In the genomic region with DNA sequence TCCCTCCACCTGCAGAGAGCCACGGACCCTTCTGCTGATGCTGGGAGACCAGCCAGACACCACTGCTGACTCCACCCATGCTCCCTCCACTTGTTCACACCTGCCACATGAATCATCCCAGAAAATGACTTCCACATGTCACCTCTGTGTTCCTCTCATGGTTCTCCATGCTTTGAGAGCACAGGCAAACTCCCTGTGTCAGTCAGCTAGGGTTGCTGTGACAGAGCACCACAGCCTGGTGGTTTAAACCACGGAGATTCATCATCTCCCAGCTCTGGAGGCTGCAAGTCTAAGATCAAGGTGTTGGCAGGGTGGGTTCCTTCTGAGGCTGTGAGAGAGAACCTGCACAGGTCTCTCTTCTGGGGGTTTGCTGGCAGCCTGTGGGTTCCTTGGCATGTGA, we compare ENCODE assay signal across 24 cellular contexts.
DNase-seq lines count a peak whose midpoint lies in the region; ATAC-seq and TF ChIP-seq lines count a peak whose summit lies in the region.
"Had no signal": no experiment of that assay in that cellular context is flagged by ENCODE, and none has a peak within 500 bp of the region (broad histone marks: within the 10 kb centered on the region; RNA-seq: fewer than 3 reads in every experiment).

No MANE protein-coding gene starts in this region.

- peaks cover 8% of the 10 kb centered on the region for H3K9me3 ChIP-seq in DND-41 (ENCODE audit: insufficient read depth, low read length, severe bottlenecking)
- H3K9me3 ChIP-seq: right lobe of liver, suprapubic skin, uterus had no signal

- H3K4me3 ChIP-seq in DND-41 (ENCODE audit: low read depth in 1 of 2, low read length in 2 of 2): no peak overlapping the region
- H3K4me3 ChIP-seq: right lobe of liver, SK-N-MC, suprapubic skin, uterus had no signal

- no peak overlapping the region for H3K4me2 ChIP-seq in DND-41 (ENCODE audit: insufficient read depth, low read length)

- peaks cover 3 to 5% of the 10 kb centered on the region in 2 donors for H3K9me3 Mint-ChIP-seq in activated T-cell treated with anti-CD3 and anti-CD28 coated beads, Interleukin-2, amount 50 U/mL, for 72 hours
- H3K9me3 Mint-ChIP-seq: naive B cell had no signal

- peak; percentile 38 to 44 for DNase-seq in activated CD4-positive, alpha-beta T cell treated with anti-CD3 and anti-CD28 coated beads, Interleukin-2, amount 50 U/mL, for 48 hours
- no peak for DNase-seq in activated CD4-positive, alpha-beta T cell treated with anti-CD3 and anti-CD28 coated beads, Interleukin-2, amount 50 U/mL, for 4 hours
- DNase-seq in DND-41 (no peak), MV-4-11 (lab: John Stamatoyannopoulos, UW) (no peak)
- peak; percentile 63 to 76 for DNase-seq in activated T-cell treated with anti-CD3 and anti-CD28 coated beads, Interleukin-2, amount 50 U/mL, for 72 hours
- peak; percentile 13 to 37 for DNase-seq in stimulated activated CD4-positive, alpha-beta T cell treated with anti-CD3 and anti-CD28 coated beads, Interleukin-2, amount 100 ng/mL, for 24 hours
- DNase-seq: caudate nucleus; CD4-positive, CD25-positive, alpha-beta regulatory T cell; DMS153; HCEC 1CT; mammary epithelial cell; naive B cell; NCI-H1436; NCI-H774; right lobe of liver; uterus had no signal

- H3K36me3 Mint-ChIP-seq in activated T-cell treated with anti-CD3 and anti-CD28 coated beads, Interleukin-2, amount 50 U/mL, for 72 hours (ENCODE audit: insufficient read depth in 2 of 2): peaks cover 4 to 5% of the 10 kb centered on the region in 2 donors
- H3K36me3 Mint-ChIP-seq: CD4-positive, CD25-positive, alpha-beta regulatory T cell had no signal

- H3K27ac Mint-ChIP-seq in activated T-cell treated with anti-CD3 and anti-CD28 coated beads, Interleukin-2, amount 50 U/mL, for 72 hours: no peak overlapping the region
- H3K27ac Mint-ChIP-seq: CD4-positive, CD25-positive, alpha-beta regulatory T cell; WTC11 had no signal

- H3K9ac ChIP-seq in DND-41 (ENCODE audit: low read depth, low read length): no peak overlapping the region
- H3K9ac ChIP-seq: parathyroid adenoma had no signal

- no peak overlapping the region for H3K4me3 Mint-ChIP-seq in activated T-cell treated with anti-CD3 and anti-CD28 coated beads, Interleukin-2, amount 50 U/mL, for 72 hours
- H3K4me3 Mint-ChIP-seq: CD4-positive, CD25-positive, alpha-beta regulatory T cell; naive B cell; WTC11 had no signal

- peak; percentile 50; the same call in 1 of the 3 replicates for ATAC-seq in DND-41 (ENCODE audit: insufficient read depth, low read depth)
- peak; percentile 74 to 83 for ATAC-seq in activated T-cell treated with anti-CD3 and anti-CD28 coated beads, Interleukin-2, amount 50 U/mL, for 72 hours (replicated peaks in 1 of 2)
- no peak for ATAC-seq in GM21447 (IDR thresholded peaks at IDR 0.05; ENCODE audit: unreplicated experiment)
- no peak for ATAC-seq in HG02610 (IDR thresholded peaks at IDR 0.05; ENCODE audit: unreplicated experiment)
- ATAC-seq: Panc1, right lobe of liver, WTC11 had no signal

- H3K36me3 ChIP-seq in DND-41 (ENCODE audit: insufficient read depth, low read length): no peaks in the 10 kb centered on the region
- H3K36me3 ChIP-seq: right lobe of liver, suprapubic skin, uterus had no signal

- H2AFZ ChIP-seq in DND-41 (ENCODE audit: low read depth, low read length): no peak overlapping the region
- H2AFZ ChIP-seq: parathyroid adenoma had no signal

- H3K4me1 ChIP-seq in DND-41 (ENCODE audit: insufficient read depth, low read length): no peaks in the 10 kb centered on the region
- H3K4me1 ChIP-seq: parathyroid adenoma, uterus had no signal

- peaks cover 59% of the 10 kb centered on the region for H3K4me1 Mint-ChIP-seq in activated T-cell treated with anti-CD3 and anti-CD28 coated beads, Interleukin-2, amount 50 U/mL, for 72 hours (ENCODE audit: low read depth)
- H3K4me1 Mint-ChIP-seq: CD4-positive, CD25-positive, alpha-beta regulatory T cell; WTC11 had no signal

- no peaks in the 10 kb centered on the region for H3K79me2 ChIP-seq in DND-41 (ENCODE audit: insufficient read depth, low read length)
- H3K79me2 ChIP-seq: parathyroid adenoma had no signal

- H3K27me3 ChIP-seq in DND-41 (ENCODE audit: insufficient read depth, low read length, poor library complexity): no peaks in the 10 kb centered on the region
- H3K27me3 ChIP-seq: right lobe of liver, suprapubic skin, uterus had no signal

- no peak overlapping the region for H3K27ac ChIP-seq in DND-41 (ENCODE audit: low read length)
- H3K27ac ChIP-seq: epithelial cell of prostate, parathyroid adenoma, right lobe of liver, SK-N-MC, suprapubic skin, uterus had no signal

- no peak for TF ChIP-seq CTCF in DND-41 (IDR thresholded peaks at IDR 0.05; ENCODE audit: borderline replicate concordance, extremely low read depth, low read length, poor library complexity, severe bottlenecking)

- H4K20me1 ChIP-seq in DND-41 (ENCODE audit: insufficient read depth, low read length): no peaks in the 10 kb centered on the region

- peaks cover 24% of the 10 kb centered on the region for H3K27me3 Mint-ChIP-seq in activated T-cell treated with anti-CD3 and anti-CD28 coated beads, Interleukin-2, amount 50 U/mL, for 72 hours (ENCODE audit: low read depth)

Comparison
In these comparisons a context has a peak if more than half of its experiments do, and no peak if none do; other contexts are left out.
1. DNase-seq: peak in activated CD4-positive, alpha-beta T cell treated with anti-CD3 and anti-CD28 coated beads, Interleukin-2, amount 50 U/mL, for 48 hours (2 of 2), activated T-cell treated with anti-CD3 and anti-CD28 coated beads, Interleukin-2, amount 50 U/mL, for 72 hours (2 of 2) and stimulated activated CD4-positive, alpha-beta T cell treated with anti-CD3 and anti-CD28 coated beads, Interleukin-2, amount 100 ng/mL, for 24 hours (2 of 2); none in activated CD4-positive, alpha-beta T cell treated with anti-CD3 and anti-CD28 coated beads, Interleukin-2, amount 50 U/mL, for 4 hours (0 of 2), DND-41 (single experiment) and MV-4-11 (single experiment).
2. ATAC-seq: peak in DND-41 (single experiment) and activated T-cell treated with anti-CD3 and anti-CD28 coated beads, Interleukin-2, amount 50 U/mL, for 72 hours (2 of 2); none in GM21447 (single experiment) and HG02610 (single experiment).